In genomic region chr10:100186253-100186780, GRCh38 we compare ENCODE assay signal across 8 cellular contexts. TPM values are rescaled to one million over a fixed set of nuclear protein-coding genes. Genes with fewer than 3 reads are reported as not detected.
DNase-seq lines count a peak whose midpoint lies in the region; ATAC-seq and TF ChIP-seq lines count a peak whose summit lies in the region.

No MANE protein-coding gene starts in this region.

- under 1% methylated on average over 11 of the region's 14 CpGs for WGBS in esophagus muscularis mucosa

- peaks cover 38% of the 10 kb centered on the region for H3K36me3 Mint-ChIP-seq in T-helper 1 cell treated with Interleukin-12 subunit alpha and Interleukin-12 subunit beta and Interleukin-4 antibody, amounts not matched to agents 30 μg/mL and 1 μg/mL, for 36 hours (ENCODE audit: low read depth)
- H3K36me3 Mint-ChIP-seq in nephron (ENCODE audit: low read depth), result peaks cover 35% of the 10 kb centered on the region

- H3K27me3 ChIP-seq in esophagus muscularis mucosa, result no peaks in the 10 kb centered on the region

- H3K4me3 Mint-ChIP-seq in T-helper 1 cell treated with Interleukin-12 subunit alpha and Interleukin-12 subunit beta and Interleukin-4 antibody, amounts not matched to agents 30 μg/mL and 1 μg/mL, for 36 hours, result peak overlapping the region; percentile 96
- H3K4me3 Mint-ChIP-seq in nephron, result peak overlapping the region; percentile 97 to 99 (median 99)

- peak overlapping the region; percentile 71 to 86 (median 84) for H3K4me3 ChIP-seq in esophagus muscularis mucosa

- peak overlapping the region; percentile 82 to 87 (median 84) for H3K27ac ChIP-seq in esophagus muscularis mucosa (replicated peaks in 1 of 4)

- peaks cover 15 to 41% (median 28%) of the 10 kb centered on the region in 4 donors for H3K36me3 ChIP-seq in esophagus muscularis mucosa

- no peaks in the 10 kb centered on the region for H3K9me3 Mint-ChIP-seq in T-helper 1 cell treated with Interleukin-12 subunit alpha and Interleukin-12 subunit beta and Interleukin-4 antibody, amounts not matched to agents 30 μg/mL and 1 μg/mL, for 36 hours
- no peaks in the 10 kb centered on the region for H3K9me3 Mint-ChIP-seq in nephron

- TF ChIP-seq CTCF in esophagus muscularis mucosa (IDR thresholded peaks at IDR 0.05) (no peak), nephron (IDR thresholded peaks at IDR 0.05; ENCODE audit: unreplicated experiment in 3 of 3) (no peak)

- H3K27ac Mint-ChIP-seq in T-helper 1 cell treated with Interleukin-12 subunit alpha and Interleukin-12 subunit beta and Interleukin-4 antibody, amounts not matched to agents 30 μg/mL and 1 μg/mL, for 36 hours, result peak overlapping the region; percentile 89
- H3K27ac Mint-ChIP-seq in nephron, result peak overlapping the region; percentile 96 to 97 (median 97)

- peaks cover 19 to 31% (median 28%) of the 10 kb centered on the region in 4 donors for H3K4me1 ChIP-seq in esophagus muscularis mucosa

- no peak for TF ChIP-seq EP300 in esophagus muscularis mucosa (IDR thresholded peaks at IDR 0.05)

- H3K27me3 Mint-ChIP-seq in T-helper 1 cell treated with Interleukin-12 subunit alpha and Interleukin-12 subunit beta and Interleukin-4 antibody, amounts not matched to agents 30 μg/mL and 1 μg/mL, for 36 hours (ENCODE audit: low read depth), result no peaks in the 10 kb centered on the region
- no peaks in the 10 kb centered on the region for H3K27me3 Mint-ChIP-seq in nephron (ENCODE audit: low read depth)

- DNase-seq in DMS153 treated with DMSO at 0.1 percent for 48 hours (lab: John Stamatoyannopoulos, UW; ENCODE audit: unreplicated experiment) (peak; percentile 53), DMS153 (lab: John Stamatoyannopoulos, UW) (no peak), esophagus muscularis mucosa (ENCODE audit: extremely low spot score) (no peak), foreskin melanocyte (no peak)

- TF ChIP-seq POLR2A in esophagus muscularis mucosa (IDR thresholded peaks at IDR 0.05; ENCODE audit: low read depth), result no peak

- ATAC-seq in GM19467 (IDR thresholded peaks at IDR 0.05; ENCODE audit: unreplicated experiment), result peak; percentile 35
- peak; percentile 44 for ATAC-seq in HG03460 (IDR thresholded peaks at IDR 0.05; ENCODE audit: unreplicated experiment)

- H3K4me1 Mint-ChIP-seq in T-helper 1 cell treated with Interleukin-12 subunit alpha and Interleukin-12 subunit beta and Interleukin-4 antibody, amounts not matched to agents 30 μg/mL and 1 μg/mL, for 36 hours (ENCODE audit: low read depth), result peaks cover 54% of the 10 kb centered on the region
- peaks cover 51% of the 10 kb centered on the region for H3K4me1 Mint-ChIP-seq in nephron

- H3K9me3 ChIP-seq in esophagus muscularis mucosa, result no peaks in the 10 kb centered on the region

- intact Hi-C loops in esophagus muscularis mucosa (cut with DNase I), result loop anchor here (5.0 kb wide), 1 partner anchor 41 kb away; the partner anchor contains the start of gene CHUK

RNA-seq across cellular contexts. Expression of gene ERLIN1, which starts 0.5 kb away (rescaled TPM):
- 10 to 100 TPM in 3 of 4 donors, 1 to 10 TPM in 1; 8.3 to 14.4 (median 13.6) TPM for total RNA-seq in esophagus muscularis mucosa

RNA-seq across cellular contexts. Expression of gene CHUK, which starts 43.1 kb away (rescaled TPM):
- 10 to 100 TPM; 16.8 to 25.7 (median 23.8) TPM for total RNA-seq in esophagus muscularis mucosa
